8 cellular contexts compared by ENCODE assay signal in the genomic region with DNA sequence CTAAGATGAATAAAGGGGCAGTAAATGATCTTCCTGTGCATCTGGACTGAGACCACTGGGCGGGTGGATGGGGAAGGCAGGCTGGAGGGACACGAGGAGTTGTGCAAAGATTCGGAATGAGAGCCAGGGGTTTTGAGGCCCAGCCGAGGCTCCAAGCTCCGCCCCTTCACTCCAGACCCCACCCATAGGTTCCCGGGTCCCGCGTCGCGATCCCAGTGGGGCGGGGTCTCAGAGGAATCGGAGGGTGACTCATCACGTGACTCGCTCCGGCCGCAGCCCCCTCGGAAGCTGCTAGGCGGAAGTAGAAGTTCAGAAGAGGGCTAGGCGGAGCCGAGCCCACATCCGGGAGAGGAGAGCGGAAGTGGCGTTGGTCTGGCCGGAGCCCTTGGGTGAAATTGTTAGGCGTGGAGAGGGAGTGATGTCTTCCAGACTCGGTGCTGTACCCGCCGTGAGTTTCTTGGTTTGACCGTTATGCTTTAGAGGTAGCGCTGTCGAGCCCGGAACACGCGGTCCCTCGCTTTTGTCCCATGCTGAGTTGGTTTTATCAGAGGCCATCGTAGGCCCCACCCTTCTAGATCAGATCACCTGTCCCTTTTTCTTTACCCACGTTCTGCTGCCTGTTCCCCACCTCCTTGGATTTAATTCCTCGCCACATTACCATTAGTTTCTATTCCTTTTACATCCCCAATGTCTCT. TPM values are rescaled to one million over a fixed set of nuclear protein-coding genes. Genes with fewer than 3 reads are reported as not detected.
A peak's percentile ranks its signal among the peaks of the same experiment; 100 is the strongest.
DNase-seq lines count a peak whose midpoint lies in the region; ATAC-seq, FAIRE-seq and TF ChIP-seq lines count a peak whose summit lies in the region.

A gene with protein sequence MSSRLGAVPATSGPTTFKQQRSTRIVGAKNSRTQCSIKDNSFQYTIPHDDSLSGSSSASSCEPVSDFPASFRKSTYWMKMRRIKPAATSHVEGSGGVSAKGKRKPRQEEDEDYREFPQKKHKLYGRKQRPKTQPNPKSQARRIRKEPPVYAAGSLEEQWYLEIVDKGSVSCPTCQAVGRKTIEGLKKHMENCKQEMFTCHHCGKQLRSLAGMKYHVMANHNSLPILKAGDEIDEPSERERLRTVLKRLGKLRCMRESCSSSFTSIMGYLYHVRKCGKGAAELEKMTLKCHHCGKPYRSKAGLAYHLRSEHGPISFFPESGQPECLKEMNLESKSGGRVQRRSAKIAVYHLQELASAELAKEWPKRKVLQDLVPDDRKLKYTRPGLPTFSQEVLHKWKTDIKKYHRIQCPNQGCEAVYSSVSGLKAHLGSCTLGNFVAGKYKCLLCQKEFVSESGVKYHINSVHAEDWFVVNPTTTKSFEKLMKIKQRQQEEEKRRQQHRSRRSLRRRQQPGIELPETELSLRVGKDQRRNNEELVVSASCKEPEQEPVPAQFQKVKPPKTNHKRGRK (plus strand): TSS at position 348 of the 695 bp plus-strand sequence. CDS start 71 bp downstream, at position 419.

- FAIRE-seq in H54 (lab: Jason Lieb, UNC) = peak; percentile 57

- TF ChIP-seq CTCF in Loucy (conservative IDR thresholded peaks at IDR 0.05; ENCODE audit: low read length) (no peak), foreskin keratinocyte (conservative IDR thresholded peaks at IDR 0.05) (no peak), neural crest cell (conservative IDR thresholded peaks at IDR 0.05) (no peak), stomach (IDR thresholded peaks at IDR 0.05) (no peak)

- WGBS in stomach, 5 donors = 0 to 1% (median 0%) methylated on average over 35 to 38 of the region's 38 CpGs

- peak within 1 kb of the TSS; percentile 93 for H3K4me3 Mint-ChIP-seq in neural crest cell

- intact Hi-C loops in stomach (cut with DNase I; ENCODE audit: low total_unique reads) = no loop called here

- peaks cover 34% of the 10 kb centered on the region for H3K36me3 Mint-ChIP-seq in neural crest cell (ENCODE audit: low read depth)

- peaks cover 34% of the 10 kb centered on the region for H3K4me1 Mint-ChIP-seq in neural crest cell

- peaks cover 7% of the 10 kb centered on the region; the same call in 1 of the 2 replicates for H3K4me1 ChIP-seq in ES-I3 (ENCODE audit: insufficient read depth, low read length)
- peaks cover 48% of the 10 kb centered on the region for H3K4me1 ChIP-seq in Loucy (ENCODE audit: insufficient read depth, low read length, poor library complexity, severe bottlenecking)
- peaks cover 12% of the 10 kb centered on the region for H3K4me1 ChIP-seq in foreskin keratinocyte
- peaks cover 22 to 53% (median 31%) of the 10 kb centered on the region in 4 donors for H3K4me1 ChIP-seq in stomach

- H3K9me2 ChIP-seq in Loucy (replicated peaks; ENCODE audit: low read depth, low read length) = no peaks in the 10 kb centered on the region

- H2AFZ ChIP-seq in Loucy (ENCODE audit: low read length) = peak within 1 kb of the TSS; percentile 96

- H3K79me2 ChIP-seq in Loucy (ENCODE audit: insufficient read depth, low read length) = peaks cover 48% of the 10 kb centered on the region

- no peaks in the 10 kb centered on the region for H3K9me3 ChIP-seq in ES-I3 (ENCODE audit: control insufficient read depth, insufficient read depth, low read length)
- H3K9me3 ChIP-seq in Loucy (ENCODE audit: insufficient read depth, low read depth, low read length) = 0 out of 2 replicates have a peak, but pooled peaks cover 3% of the 10 kb centered on the region
- peaks cover 0 to 32% (median 17%) of the 10 kb centered on the region in 4 donors for H3K9me3 ChIP-seq in stomach

- H3K4me3 ChIP-seq in Loucy (ENCODE audit: low read length, poor library complexity, severe bottlenecking) = peak within 1 kb of the TSS; percentile 99
- H3K4me3 ChIP-seq in stomach = peak within 1 kb of the TSS; percentile 55 to 78 (median 70)

- DNase-seq in H54 (ENCODE audit: insufficient read length, low spot score) (peak; percentile 83), SHP77 treated with DMSO at 0.1 percent for 48 hours (lab: John Stamatoyannopoulos, UW) (peak; percentile 86), foreskin keratinocyte (peak; percentile 58 to 73), neural crest cell (ENCODE audit: low read depth, low spot score) (peak; percentile 84), stomach (peak; percentile 84)
- peak; percentile 91 for DNase-seq in activated effector memory CD4-positive, alpha-beta T cell treated with anti-CD3 and anti-CD28 coated beads, Interleukin-2, amount 50 U/mL, for 16 hours

- peak; percentile 82 for ATAC-seq in foreskin keratinocyte

- peaks cover 15% of the 10 kb centered on the region for H3K27me3 Mint-ChIP-seq in neural crest cell (ENCODE audit: low read depth)

- H4K20me1 ChIP-seq in Loucy (ENCODE audit: insufficient read depth, low read length, poor library complexity, severe bottlenecking) = peaks cover 43% of the 10 kb centered on the region

- TF ChIP-seq EP300 in stomach (IDR thresholded peaks at IDR 0.05) = no peak

- H3K9ac ChIP-seq in ES-I3 (ENCODE audit: low read depth, low read length) (peak within 1 kb of the TSS; percentile 97), Loucy (ENCODE audit: low read depth, low read length, poor library complexity, severe bottlenecking) (peak within 1 kb of the TSS; percentile 97)

- H3K36me3 ChIP-seq in ES-I3 (ENCODE audit: insufficient read depth, low read length) (no peaks in the 10 kb centered on the region), Loucy (ENCODE audit: insufficient read depth, low read length) (no peaks in the 10 kb centered on the region), stomach (peaks cover 0 to 11% (median 0%) of the 10 kb centered on the region in 4 donors)

- peak within 1 kb of the TSS; percentile 31 for H3K27ac ChIP-seq in foreskin keratinocyte
- H3K27ac ChIP-seq in stomach = peak within 1 kb of the TSS; percentile 28 to 82 (median 77)

- H3K27ac Mint-ChIP-seq in neural crest cell (ENCODE audit: unreplicated experiment) = peak within 1 kb of the TSS; percentile 96

- H3K4me2 ChIP-seq in Loucy (ENCODE audit: low read depth, low read length, poor library complexity, severe bottlenecking) = peak within 1 kb of the TSS; percentile 94

- peaks cover 17% of the 10 kb centered on the region for H3K9me3 Mint-ChIP-seq in neural crest cell

- TF ChIP-seq POLR2A in H54 (IDR thresholded peaks at IDR 0.05; ENCODE audit: low read depth, low read length) (peak; percentile 37; the same call in 1 of the 2 replicates), stomach (IDR thresholded peaks at IDR 0.05) (peak in 1 of 4 donors; percentile 39)

- H3K27me3 ChIP-seq in Loucy (ENCODE audit: insufficient read depth, low read length, poor library complexity, severe bottlenecking) (peaks cover 31% of the 10 kb centered on the region), foreskin keratinocyte (no peaks in the 10 kb centered on the region), stomach (no peaks in the 10 kb centered on the region)

- H3F3A ChIP-seq in Loucy (ENCODE audit: low read depth) = no peaks in the 10 kb centered on the region

RNA-seq across cellular contexts. Expression of the gene that starts here (rescaled TPM):
- total RNA-seq in foreskin keratinocyte (12.7 and 13.5 TPM in 2 replicates), neural crest cell (58.2 and 63.3 TPM in 2 replicates), stomach (10 to 100 TPM in 3 of 5 donors, 1 to 10 TPM in 2; 6.4 to 35.8 (median 14.2) TPM)
- polyA plus RNA-seq in foreskin keratinocyte (6.7 and 7.7 TPM in 2 replicates), stomach (10 to 100 TPM in 1 of 3 donors, 1 to 10 TPM in 2; 6.8 to 12.2 (median 9.3) TPM)

Comparison
In these comparisons a context has a peak if more than half of its experiments do, and no peak if none do; other contexts are left out.
1. Peak in every context shown above with its lines: DNase-seq, ATAC-seq, H3K4me3 ChIP-seq and H3K27ac ChIP-seq.